ENCODE assay signal across 14 cellular contexts in the genomic region with DNA sequence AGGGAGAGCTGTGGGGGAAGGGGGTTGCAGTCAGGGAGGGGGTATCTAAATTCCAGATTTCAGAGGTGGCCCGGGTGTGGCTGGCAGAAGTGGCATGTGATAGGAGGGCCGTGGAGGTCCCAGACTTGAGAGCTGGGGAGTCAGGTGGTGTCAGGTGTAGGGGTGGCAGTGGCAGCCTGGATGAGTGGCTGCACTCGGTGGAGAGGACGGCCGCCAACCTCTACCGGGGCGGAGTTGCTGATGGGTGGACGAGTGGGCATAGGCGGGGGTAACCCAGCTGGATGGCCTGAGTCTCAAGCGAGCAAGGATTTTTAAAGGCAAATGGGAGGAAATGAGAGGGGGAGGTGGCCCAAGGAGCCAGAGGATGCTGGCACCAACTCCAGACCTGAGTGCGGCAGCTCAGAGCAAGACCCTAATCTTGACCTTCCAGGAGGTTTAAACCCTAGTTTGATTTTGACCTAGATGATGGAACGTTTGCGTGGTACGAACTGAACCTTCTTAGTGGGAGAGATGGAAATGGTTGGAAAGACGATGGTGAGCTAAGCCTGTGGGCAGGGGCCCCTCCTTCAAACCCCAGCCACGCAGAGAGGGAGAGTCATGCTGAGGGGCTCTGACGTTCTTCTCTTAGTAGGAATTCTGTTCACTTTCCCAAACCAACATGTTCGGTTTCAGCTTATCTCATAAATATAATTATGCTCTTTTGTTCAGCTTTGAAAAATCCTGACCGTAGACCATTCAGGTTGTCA. TPM values are rescaled to one million over a fixed set of nuclear protein-coding genes. Genes with fewer than 3 reads are reported as not detected.
DNase-seq lines count a peak whose midpoint lies in the region; ATAC-seq and TF ChIP-seq lines count a peak whose summit lies in the region.
"Had no signal": no experiment of that assay in that cellular context is flagged by ENCODE, and none has a peak within 500 bp of the region (broad histone marks: within the 10 kb centered on the region; RNA-seq: fewer than 3 reads in every experiment).

No MANE protein-coding gene starts in this region.

- H3K4me3 Mint-ChIP-seq in WTC11: no peak overlapping the region
- H3K4me3 Mint-ChIP-seq in naive thymus-derived CD8-positive, alpha-beta T cell: no peak overlapping the region
- H3K4me3 Mint-ChIP-seq in nephron progenitor cell: no peak overlapping the region
- H3K4me3 Mint-ChIP-seq: activated T-cell treated with anti-CD3 and anti-CD28 coated beads, Interleukin-2, amount 50 U/mL, for 4 hours; stimulated activated naive CD8-positive, alpha-beta T cell treated with anti-CD3 and anti-CD28 coated beads, Interleukin-15, Interleukin-2, amounts not matched to agents 100 ng/mL and 50 ng/mL, for 24 hours had no signal

- H4K20me1 ChIP-seq in smooth muscle cell (ENCODE audit: low read depth): no peaks in the 10 kb centered on the region

- no peak overlapping the region for H2AFZ ChIP-seq in smooth muscle cell (ENCODE audit: low read depth)
- H2AFZ ChIP-seq: hepatocyte had no signal

- H3K4me1 Mint-ChIP-seq in WTC11 (peaks cover 35% of the 10 kb centered on the region), nephron progenitor cell (peaks cover 49% of the 10 kb centered on the region)
- H3K4me1 Mint-ChIP-seq in naive thymus-derived CD8-positive, alpha-beta T cell: peaks cover 0 to 17% (median 7%) of the 10 kb centered on the region in 4 donors

- CTCF ChIA-PET in WTC11 (lab: Charles Lee): interaction anchor here (0.5 to 4.6 kb wide), 26 partner anchors 8 to 297 kb away, joined by 3 to 46 read pairs (median 4); partner anchors contain the start of gene TRAK1

- H3K27me3 Mint-ChIP-seq in WTC11 (ENCODE audit: low read depth) (no peaks in the 10 kb centered on the region), nephron progenitor cell (ENCODE audit: low read depth, poor library complexity) (no peaks in the 10 kb centered on the region)
- no peaks in the 10 kb centered on the region for H3K27me3 Mint-ChIP-seq in naive thymus-derived CD8-positive, alpha-beta T cell
- H3K27me3 Mint-ChIP-seq: stimulated activated naive CD8-positive, alpha-beta T cell treated with anti-CD3 and anti-CD28 coated beads, Interleukin-15, Interleukin-2, amounts not matched to agents 100 ng/mL and 50 ng/mL, for 24 hours had no signal

- POLR2A ChIA-PET in WTC11 (lab: Charles Lee): interaction anchor here (0.5 to 1.2 kb wide), 2 partner anchors 74 to 137 kb away, joined by 3 read pairs; partner anchors contain the start of gene ULK4
- POLR2A ChIA-PET in naive thymus-derived CD8-positive, alpha-beta T cell (lab: Charles Lee): interaction anchor here (1.6 kb wide), 1 partner anchor 137 kb away, joined by 4 read pairs; the partner anchor contains the start of gene ULK4

- 80% methylated on average over 19 of the region's 19 CpGs for WGBS in smooth muscle cell (ENCODE audit: low lambda C conversion rate)

- intact Hi-C loops in left ventricle myocardium inferior (cut with micrococcal nuclease): loop anchor here (5.0 to 10.0 kb wide), 2 partner anchors 84 to 137 kb away; partner anchors contain the start of gene ULK4

- H3K27ac Mint-ChIP-seq in WTC11 (0 out of 2 replicates have a peak overlapping the region, but pooled peaks have one; percentile 34), nephron progenitor cell (no peak overlapping the region)
- H3K27ac Mint-ChIP-seq in naive thymus-derived CD8-positive, alpha-beta T cell: peak overlapping the region in 3 of 10 donors; percentile 19 to 24 (median 19)
- H3K27ac Mint-ChIP-seq: stimulated activated naive CD8-positive, alpha-beta T cell treated with anti-CD3 and anti-CD28 coated beads, Interleukin-15, Interleukin-2, amounts not matched to agents 100 ng/mL and 50 ng/mL, for 24 hours had no signal

- no peak for TF ChIP-seq CTCF in WTC11 (IDR thresholded peaks at IDR 0.05)
- no peak for TF ChIP-seq CTCF in left ventricle myocardium inferior (IDR thresholded peaks at IDR 0.05; ENCODE audit: borderline replicate concordance)
- TF ChIP-seq CTCF in smooth muscle cell (IDR thresholded peaks at IDR 0.05; ENCODE audit: borderline replicate concordance, insufficient read depth, poor library complexity, severe bottlenecking): no peak
- TF ChIP-seq CTCF in nephron progenitor cell (IDR thresholded peaks at IDR 0.05): no peak

- H3K27ac ChIP-seq in left ventricle myocardium inferior (replicated peaks) (peak overlapping the region; percentile 87), smooth muscle cell (ENCODE audit: low read depth) (peak overlapping the region; percentile 72)
- H3K27ac ChIP-seq: hepatocyte had no signal

- peaks cover 11% of the 10 kb centered on the region for H3K36me3 ChIP-seq in left ventricle myocardium inferior
- H3K36me3 ChIP-seq in smooth muscle cell (ENCODE audit: low read depth): no peaks in the 10 kb centered on the region

- no peak overlapping the region for H3K9ac ChIP-seq in smooth muscle cell (ENCODE audit: low read depth)

- no peaks in the 10 kb centered on the region for H3F3A ChIP-seq in smooth muscle cell (ENCODE audit: low read depth)

- H3K4me1 ChIP-seq in left ventricle myocardium inferior: peaks cover 92% of the 10 kb centered on the region
- H3K4me1 ChIP-seq in smooth muscle cell (ENCODE audit: low read depth): peaks cover 8% of the 10 kb centered on the region

- H3K9me3 Mint-ChIP-seq in WTC11 (peaks cover 5% of the 10 kb centered on the region; the same call in 1 of the 2 replicates), nephron progenitor cell (peaks cover 16% of the 10 kb centered on the region)
- H3K9me3 Mint-ChIP-seq in naive thymus-derived CD8-positive, alpha-beta T cell: no peaks in the 10 kb centered on the region
- H3K9me3 Mint-ChIP-seq: activated T-cell treated with anti-CD3 and anti-CD28 coated beads, Interleukin-2, amount 50 U/mL, for 4 hours; stimulated activated naive CD8-positive, alpha-beta T cell treated with anti-CD3 and anti-CD28 coated beads, Interleukin-15, Interleukin-2, amounts not matched to agents 100 ng/mL and 50 ng/mL, for 24 hours had no signal

- peaks cover 3% of the 10 kb centered on the region for H3K79me2 ChIP-seq in smooth muscle cell (ENCODE audit: low read depth)
- H3K79me2 ChIP-seq: hepatocyte had no signal

- no peak overlapping the region for H3K4me3 ChIP-seq in left ventricle myocardium inferior
- no peak overlapping the region for H3K4me3 ChIP-seq in smooth muscle cell
- H3K4me3 ChIP-seq: hepatocyte, left lung had no signal

- H3K27me3 ChIP-seq in left ventricle myocardium inferior (ENCODE audit: low read depth): no peaks in the 10 kb centered on the region
- no peaks in the 10 kb centered on the region for H3K27me3 ChIP-seq in smooth muscle cell (ENCODE audit: low read depth)
- H3K27me3 ChIP-seq: hepatocyte, left lung had no signal

- H3K4me2 ChIP-seq in smooth muscle cell: no peak overlapping the region
- H3K4me2 ChIP-seq: hepatocyte had no signal

- DNase-seq in WTC11 (ENCODE audit: low spot score) (no peak), left ventricle myocardium inferior (no peak), smooth muscle cell (lab: John Stamatoyannopoulos, UW; ENCODE audit: unreplicated experiment) (no peak), occipital lobe (lab: John Stamatoyannopoulos, UW) (no peak), nephron progenitor cell (no peak), NCI-H69 (lab: John Stamatoyannopoulos, UW) (no peak)
- no peak for DNase-seq in naive thymus-derived CD8-positive, alpha-beta T cell
- DNase-seq: KG1; left lung; NK-92 treated with Interleukin-12 subunit alpha and Interleukin-12 subunit beta, amount 100 ng/mL, for 24 hours had no signal

- H3K36me3 Mint-ChIP-seq in WTC11: peaks cover 13% of the 10 kb centered on the region
- peaks cover 0 to 9% (median 4%) of the 10 kb centered on the region in 3 donors for H3K36me3 Mint-ChIP-seq in naive thymus-derived CD8-positive, alpha-beta T cell
- H3K36me3 Mint-ChIP-seq in nephron progenitor cell (ENCODE audit: low read depth): peaks cover 25% of the 10 kb centered on the region

- ATAC-seq in GM21576 (IDR thresholded peaks at IDR 0.05; ENCODE audit: unreplicated experiment): peak; percentile 20
- no peak for ATAC-seq in WTC11
- no peak for ATAC-seq in naive thymus-derived CD8-positive, alpha-beta T cell

- H3K9me3 ChIP-seq in left ventricle myocardium inferior (replicated peaks): no peaks in the 10 kb centered on the region
- H3K9me3 ChIP-seq in smooth muscle cell (replicated peaks; ENCODE audit: low read depth): no peaks in the 10 kb centered on the region
- H3K9me3 ChIP-seq: left lung had no signal

TF ChIP-seq in WTC11, 78 proteins besides CTCF, POLR2A, EP300 and RAD21 (continues in another document):
- TF ChIP-seq SMAD4 (CRISPR knock-in tag; IDR thresholded peaks at IDR 0.05) (no peak), HMGA2 (CRISPR knock-in tag; IDR thresholded peaks at IDR 0.05) (no peak), ZNF263 (CRISPR knock-in tag; IDR thresholded peaks at IDR 0.05; ENCODE audit: low read depth) (no peak), NR2C2 (CRISPR knock-in tag; IDR thresholded peaks at IDR 0.05) (no peak)
- TF ChIP-seq, protein P1, sequence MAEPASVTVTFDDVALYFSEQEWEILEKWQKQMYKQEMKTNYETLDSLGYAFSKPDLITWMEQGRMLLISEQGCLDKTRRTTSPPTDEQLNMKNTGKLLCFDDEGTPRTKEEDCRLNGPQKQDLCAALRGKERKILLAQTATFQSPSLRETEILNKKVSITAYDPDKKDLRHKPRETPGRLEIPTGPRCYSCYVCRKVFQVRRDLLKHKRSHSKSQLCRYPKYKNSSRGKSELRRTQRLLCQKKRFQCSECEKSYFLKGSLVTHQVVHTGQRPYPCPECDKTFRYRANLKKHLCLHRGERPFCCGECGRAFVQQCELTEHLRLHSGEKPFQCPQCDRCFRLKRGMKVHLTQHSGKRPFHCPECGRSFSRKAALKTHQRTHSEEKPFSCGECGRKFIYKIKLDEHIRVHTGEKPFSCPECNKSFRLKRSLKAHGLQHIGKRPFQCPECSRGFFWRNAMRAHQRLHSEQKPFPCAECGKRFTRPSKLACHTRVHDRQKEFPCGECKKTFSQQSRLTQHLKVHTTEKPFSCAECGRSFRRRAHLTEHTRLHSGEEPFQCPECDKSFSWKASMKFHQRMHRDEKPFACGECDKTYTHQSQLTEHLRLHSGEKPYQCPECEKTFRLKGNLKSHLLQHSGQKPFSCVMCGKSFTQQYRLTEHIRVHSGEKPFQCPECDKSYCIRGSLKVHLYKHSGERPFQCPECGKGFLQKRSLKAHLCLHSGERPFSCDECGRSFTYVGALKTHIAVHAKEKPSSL (CRISPR knock-in tag; conservative IDR thresholded peaks at IDR 0.05): no peak

RNA-seq across cellular contexts. Expression of gene TRAK1, which starts 8.0 kb away (rescaled TPM):
- total RNA-seq in WTC11 (2021): 34.6 to 41.0 TPM (median 34.8 TPM) in 3 replicates
- total RNA-seq in left ventricle myocardium inferior: 264 TPM
- 13.7 and 16.3 TPM in 2 replicates for total RNA-seq in smooth muscle cell
- 8.7 and 13.9 TPM in 2 replicates for polyA plus RNA-seq in smooth muscle cell
- total RNA-seq in naive thymus-derived CD8-positive, alpha-beta T cell: 10 to 100 TPM; 18.8 to 19.1 TPM
- 1 to 10 TPM; 4.3 to 8.3 (median 4.8) TPM for polyA plus RNA-seq in naive thymus-derived CD8-positive, alpha-beta T cell
- 46.3 TPM for total RNA-seq in occipital lobe
